Comparison of ENCODE assay signal across 17 cellular contexts in genomic region chr11:95378106-95378505, GRCh38.
"Had no signal": no experiment of that assay in that cellular context is flagged by ENCODE, and none has a peak within 500 bp of the region (broad histone marks: within the 10 kb centered on the region; RNA-seq: fewer than 3 reads in every experiment).

No MANE protein-coding gene starts in this region.

- H3K4me3 Mint-ChIP-seq: activated naive CD4-positive, alpha-beta T cell treated with anti-CD3 and anti-CD28 coated beads, Interleukin-2, amount 50 U/mL, for 24 hours; naive thymus-derived CD4-positive, alpha-beta T cell; stimulated activated effector memory CD8-positive, alpha-beta T cell treated with anti-CD3 and anti-CD28 coated beads, Interleukin-12 subunit alpha, Interleukin-12 subunit beta, amount 100 ng/mL, for 72 hours had no signal

- H3K27ac ChIP-seq: adrenal gland, heart right ventricle, neutrophil, pancreas, testis, upper lobe of left lung, WERI-Rb-1 had no signal

- H3K36me3 ChIP-seq: adrenal gland, heart right ventricle, neutrophil, pancreas, upper lobe of left lung, WERI-Rb-1 had no signal

- H3K4me3 ChIP-seq: adrenal gland, dorsolateral prefrontal cortex, heart right ventricle, pancreas, testis, upper lobe of left lung had no signal

- H3K27me3 Mint-ChIP-seq: activated naive CD4-positive, alpha-beta T cell treated with anti-CD3 and anti-CD28 coated beads, Interleukin-2, amount 50 U/mL, for 24 hours; naive thymus-derived CD4-positive, alpha-beta T cell had no signal

- H3K36me3 Mint-ChIP-seq: activated naive CD4-positive, alpha-beta T cell treated with anti-CD3 and anti-CD28 coated beads, Interleukin-2, amount 50 U/mL, for 24 hours; stimulated activated effector memory CD8-positive, alpha-beta T cell treated with anti-CD3 and anti-CD28 coated beads, Interleukin-12 subunit alpha, Interleukin-12 subunit beta, amount 100 ng/mL, for 72 hours had no signal

- H3K4me1 Mint-ChIP-seq: stimulated activated effector memory CD8-positive, alpha-beta T cell treated with anti-CD3 and anti-CD28 coated beads, Interleukin-12 subunit alpha, Interleukin-12 subunit beta, amount 100 ng/mL, for 72 hours had no signal

- H3K4me1 ChIP-seq: adrenal gland, pancreas, testis, upper lobe of left lung had no signal

- ATAC-seq: heart right ventricle; naive thymus-derived CD4-positive, alpha-beta T cell; sciatic nerve; stimulated activated effector memory CD8-positive, alpha-beta T cell treated with anti-CD3 and anti-CD28 coated beads, Interleukin-12 subunit alpha, Interleukin-12 subunit beta, amount 100 ng/mL, for 72 hours had no signal

- H3K27me3 ChIP-seq: adrenal gland, dorsolateral prefrontal cortex, neutrophil, pancreas, testis, upper lobe of left lung had no signal

- H3K9me3 Mint-ChIP-seq: activated naive CD4-positive, alpha-beta T cell treated with anti-CD3 and anti-CD28 coated beads, Interleukin-2, amount 50 U/mL, for 24 hours; stimulated activated effector memory CD8-positive, alpha-beta T cell treated with anti-CD3 and anti-CD28 coated beads, Interleukin-12 subunit alpha, Interleukin-12 subunit beta, amount 100 ng/mL, for 72 hours had no signal

- DNase-seq: activated CD4-positive, alpha-beta T cell treated with anti-CD3 and anti-CD28 coated beads for 1 hour; activated CD4-positive, alpha-beta T cell treated with anti-CD3 and anti-CD28 coated beads, Interleukin-2, amount 50 U/mL, for 4 hours; activated gamma-delta T cell; adrenal gland; dorsolateral prefrontal cortex; heart right ventricle; kidney glomerular epithelial cell; naive thymus-derived CD4-positive, alpha-beta T cell; pancreas; stimulated activated CD4-positive, alpha-beta T cell treated with anti-CD3 and anti-CD28 coated beads, Interleukin-4, amount 100 ng/mL, for 24 hours; testis; upper lobe of left lung; WERI-Rb-1 had no signal

- H3K27ac Mint-ChIP-seq: activated naive CD4-positive, alpha-beta T cell treated with anti-CD3 and anti-CD28 coated beads, Interleukin-2, amount 50 U/mL, for 24 hours; naive thymus-derived CD4-positive, alpha-beta T cell; stimulated activated effector memory CD8-positive, alpha-beta T cell treated with anti-CD3 and anti-CD28 coated beads, Interleukin-12 subunit alpha, Interleukin-12 subunit beta, amount 100 ng/mL, for 72 hours had no signal
